1 cellular context compared by ENCODE assay signal in the genomic region with DNA sequence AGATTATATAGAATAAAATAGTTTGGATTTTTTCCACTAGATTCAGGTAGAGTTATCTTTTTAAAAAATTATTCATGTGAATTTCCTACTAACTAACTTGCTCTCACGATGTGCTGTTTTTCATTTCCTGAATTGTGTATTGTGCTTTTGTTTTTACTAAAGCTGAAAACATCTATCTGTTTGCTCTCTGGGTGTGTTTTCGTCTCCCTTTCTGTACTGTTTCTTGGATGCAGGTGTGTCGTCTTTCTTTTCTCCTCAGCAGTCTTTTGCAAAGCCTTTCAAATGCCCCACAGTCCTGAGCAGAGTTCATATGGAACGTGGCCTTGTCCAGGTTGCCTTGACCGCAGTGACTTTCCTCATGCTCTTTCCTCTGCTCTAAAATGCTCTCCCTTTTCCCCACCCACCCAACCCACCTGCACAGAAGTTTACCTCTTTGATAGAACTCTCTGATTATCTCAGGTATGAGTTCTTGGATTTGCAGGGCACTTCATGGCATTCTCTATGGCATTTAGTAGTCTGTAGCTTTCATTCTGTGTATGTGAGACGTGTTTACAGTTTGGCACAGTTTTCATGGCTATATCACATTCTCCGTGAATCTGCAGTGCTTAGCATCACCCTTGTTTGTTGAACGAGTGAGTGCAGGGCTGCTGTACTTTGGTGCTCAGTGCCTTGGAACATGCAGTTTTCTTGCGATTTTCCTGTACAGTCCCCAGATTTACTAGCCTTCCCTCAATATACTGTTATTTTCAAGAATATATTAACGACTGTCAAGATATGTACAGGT.
TF ChIP-seq lines count a peak whose summit lies in the region.

No MANE protein-coding gene starts in this region.

TF ChIP-seq in WTC11, 78 proteins besides CTCF, POLR2A, EP300 and RAD21 (continued from another document):
- TF ChIP-seq, protein P1, sequence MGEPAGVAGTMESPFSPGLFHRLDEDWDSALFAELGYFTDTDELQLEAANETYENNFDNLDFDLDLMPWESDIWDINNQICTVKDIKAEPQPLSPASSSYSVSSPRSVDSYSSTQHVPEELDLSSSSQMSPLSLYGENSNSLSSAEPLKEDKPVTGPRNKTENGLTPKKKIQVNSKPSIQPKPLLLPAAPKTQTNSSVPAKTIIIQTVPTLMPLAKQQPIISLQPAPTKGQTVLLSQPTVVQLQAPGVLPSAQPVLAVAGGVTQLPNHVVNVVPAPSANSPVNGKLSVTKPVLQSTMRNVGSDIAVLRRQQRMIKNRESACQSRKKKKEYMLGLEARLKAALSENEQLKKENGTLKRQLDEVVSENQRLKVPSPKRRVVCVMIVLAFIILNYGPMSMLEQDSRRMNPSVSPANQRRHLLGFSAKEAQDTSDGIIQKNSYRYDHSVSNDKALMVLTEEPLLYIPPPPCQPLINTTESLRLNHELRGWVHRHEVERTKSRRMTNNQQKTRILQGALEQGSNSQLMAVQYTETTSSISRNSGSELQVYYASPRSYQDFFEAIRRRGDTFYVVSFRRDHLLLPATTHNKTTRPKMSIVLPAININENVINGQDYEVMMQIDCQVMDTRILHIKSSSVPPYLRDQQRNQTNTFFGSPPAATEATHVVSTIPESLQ (CRISPR knock-in tag; IDR thresholded peaks at IDR 0.05) = no peak
- TF ChIP-seq, protein P2, sequence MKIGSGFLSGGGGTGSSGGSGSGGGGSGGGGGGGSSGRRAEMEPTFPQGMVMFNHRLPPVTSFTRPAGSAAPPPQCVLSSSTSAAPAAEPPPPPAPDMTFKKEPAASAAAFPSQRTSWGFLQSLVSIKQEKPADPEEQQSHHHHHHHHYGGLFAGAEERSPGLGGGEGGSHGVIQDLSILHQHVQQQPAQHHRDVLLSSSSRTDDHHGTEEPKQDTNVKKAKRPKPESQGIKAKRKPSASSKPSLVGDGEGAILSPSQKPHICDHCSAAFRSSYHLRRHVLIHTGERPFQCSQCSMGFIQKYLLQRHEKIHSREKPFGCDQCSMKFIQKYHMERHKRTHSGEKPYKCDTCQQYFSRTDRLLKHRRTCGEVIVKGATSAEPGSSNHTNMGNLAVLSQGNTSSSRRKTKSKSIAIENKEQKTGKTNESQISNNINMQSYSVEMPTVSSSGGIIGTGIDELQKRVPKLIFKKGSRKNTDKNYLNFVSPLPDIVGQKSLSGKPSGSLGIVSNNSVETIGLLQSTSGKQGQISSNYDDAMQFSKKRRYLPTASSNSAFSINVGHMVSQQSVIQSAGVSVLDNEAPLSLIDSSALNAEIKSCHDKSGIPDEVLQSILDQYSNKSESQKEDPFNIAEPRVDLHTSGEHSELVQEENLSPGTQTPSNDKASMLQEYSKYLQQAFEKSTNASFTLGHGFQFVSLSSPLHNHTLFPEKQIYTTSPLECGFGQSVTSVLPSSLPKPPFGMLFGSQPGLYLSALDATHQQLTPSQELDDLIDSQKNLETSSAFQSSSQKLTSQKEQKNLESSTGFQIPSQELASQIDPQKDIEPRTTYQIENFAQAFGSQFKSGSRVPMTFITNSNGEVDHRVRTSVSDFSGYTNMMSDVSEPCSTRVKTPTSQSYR (CRISPR knock-in tag; IDR thresholded peaks at IDR 0.05) = no peak
- TF ChIP-seq, protein P3, sequence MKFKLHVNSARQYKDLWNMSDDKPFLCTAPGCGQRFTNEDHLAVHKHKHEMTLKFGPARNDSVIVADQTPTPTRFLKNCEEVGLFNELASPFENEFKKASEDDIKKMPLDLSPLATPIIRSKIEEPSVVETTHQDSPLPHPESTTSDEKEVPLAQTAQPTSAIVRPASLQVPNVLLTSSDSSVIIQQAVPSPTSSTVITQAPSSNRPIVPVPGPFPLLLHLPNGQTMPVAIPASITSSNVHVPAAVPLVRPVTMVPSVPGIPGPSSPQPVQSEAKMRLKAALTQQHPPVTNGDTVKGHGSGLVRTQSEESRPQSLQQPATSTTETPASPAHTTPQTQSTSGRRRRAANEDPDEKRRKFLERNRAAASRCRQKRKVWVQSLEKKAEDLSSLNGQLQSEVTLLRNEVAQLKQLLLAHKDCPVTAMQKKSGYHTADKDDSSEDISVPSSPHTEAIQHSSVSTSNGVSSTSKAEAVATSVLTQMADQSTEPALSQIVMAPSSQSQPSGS (CRISPR knock-in tag; IDR thresholded peaks at IDR 0.05; ENCODE audit: borderline replicate concordance, low read depth) = no peak
